1 cellular context compared by ENCODE assay signal in genomic region chr22:20957118-20957690, GRCh38.
TF ChIP-seq lines count a peak whose summit lies in the region.

No MANE protein-coding gene starts in this region.

TF ChIP-seq in HepG2, 621 proteins besides CTCF, POLR2A, EP300 and RAD21 (continued from another document and continues in another):
- TF ChIP-seq ETS1 (CRISPR knock-in tag; IDR thresholded peaks at IDR 0.05) (no peak), MYNN (CRISPR knock-in tag; IDR thresholded peaks at IDR 0.05; ENCODE audit: low read depth) (no peak), ZSCAN5A (CRISPR knock-in tag; IDR thresholded peaks at IDR 0.05; ENCODE audit: borderline replicate concordance) (no peak), ZNF570 (CRISPR knock-in tag; IDR thresholded peaks at IDR 0.05; ENCODE audit: borderline replicate concordance) (no peak), AHDC1 (CRISPR knock-in tag; IDR thresholded peaks at IDR 0.05; ENCODE audit: borderline replicate concordance) (no peak), PCBP2 (optimal IDR thresholded peaks at IDR 0.05; ENCODE audit: low read depth, low read length, poor library complexity, severe bottlenecking) (no peak), REPIN1 (CRISPR knock-in tag; IDR thresholded peaks at IDR 0.05; ENCODE audit: borderline replicate concordance, low read depth) (peak; percentile 50; the same call in 1 of the 2 replicates), HIC2 (CRISPR knock-in tag; IDR thresholded peaks at IDR 0.05; ENCODE audit: low read depth) (0 out of 2 replicates have a peak, but pooled peaks have one; percentile 24), CBX5 (CRISPR knock-in tag; IDR thresholded peaks at IDR 0.05; ENCODE audit: borderline replicate concordance) (no peak), ZNF264 (CRISPR knock-in tag; IDR thresholded peaks at IDR 0.05) (0 out of 2 replicates have a peak, but pooled peaks have one; percentile 19), POLR2AphosphoS2 (IDR thresholded peaks at IDR 0.05; ENCODE audit: low read depth, low read length) (no peak), ZNF343 (CRISPR knock-in tag; IDR thresholded peaks at IDR 0.05) (peak; percentile 91), CHD2 (IDR thresholded peaks at IDR 0.05; ENCODE audit: low read depth, low read length) (no peak), ZNF142 (CRISPR knock-in tag; IDR thresholded peaks at IDR 0.05) (no peak), IRX3 (CRISPR knock-in tag; IDR thresholded peaks at IDR 0.05; ENCODE audit: borderline replicate concordance, low read depth) (no peak), CEBPB (IDR thresholded peaks at IDR 0.05; ENCODE audit: borderline replicate concordance, low read depth, low read length) (no peak), THAP11 (CRISPR knock-in tag; IDR thresholded peaks at IDR 0.05) (no peak), TGIF2 (CRISPR knock-in tag; IDR thresholded peaks at IDR 0.05) (no peak), RFX3 (CRISPR knock-in tag; IDR thresholded peaks at IDR 0.05) (no peak), EED (CRISPR knock-in tag; IDR thresholded peaks at IDR 0.05) (no peak), ZNF292 (CRISPR knock-in tag; IDR thresholded peaks at IDR 0.05; ENCODE audit: borderline replicate concordance, low read depth) (no peak), ZC3H13 (CRISPR knock-in tag; IDR thresholded peaks at IDR 0.05) (0 out of 2 replicates have a peak, but pooled peaks have one; percentile 65), STAT5B (CRISPR knock-in tag; IDR thresholded peaks at IDR 0.05) (no peak), KIAA2018 (CRISPR knock-in tag; IDR thresholded peaks at IDR 0.05; ENCODE audit: borderline replicate concordance) (no peak)
